12 cellular contexts compared by ENCODE assay signal in the genomic region with DNA sequence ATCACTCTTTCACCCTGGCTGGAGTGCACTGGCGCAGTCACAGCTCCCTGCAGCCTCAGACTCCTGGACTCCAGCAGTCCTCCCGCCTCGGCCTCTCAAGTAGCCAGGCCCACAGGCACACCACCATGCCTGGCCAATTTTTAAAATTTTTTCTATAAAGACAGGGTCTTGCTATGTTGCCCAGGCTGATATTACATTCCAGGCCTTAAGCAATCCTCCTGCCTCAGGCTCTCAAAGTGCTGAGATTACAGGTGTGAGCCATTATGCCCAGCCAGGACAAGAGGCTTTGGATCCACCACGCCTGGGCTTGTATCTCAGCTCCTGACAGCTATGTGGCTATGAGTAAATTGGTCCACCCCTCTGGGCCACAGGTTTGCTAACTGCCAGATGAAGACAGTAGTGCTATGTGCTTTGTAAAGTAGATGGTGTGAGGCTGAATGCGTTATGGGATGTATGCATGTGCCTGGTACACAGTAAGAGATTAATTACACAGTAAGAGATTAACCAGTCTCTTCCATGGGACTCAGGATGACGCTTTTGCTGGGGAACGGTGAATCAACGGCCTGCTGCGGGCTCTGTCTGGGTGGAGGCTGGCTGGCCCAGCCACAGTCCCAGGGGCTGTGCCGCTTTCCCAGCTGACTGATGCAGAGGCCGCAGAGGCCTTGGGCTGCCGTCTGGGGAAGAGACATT. TPM values are rescaled to one million over a fixed set of nuclear protein-coding genes. Genes with fewer than 3 reads are reported as not detected.
DNase-seq lines count a peak whose midpoint lies in the region; ATAC-seq and TF ChIP-seq lines count a peak whose summit lies in the region.
"Had no signal": no experiment of that assay in that cellular context is flagged by ENCODE, and none has a peak within 500 bp of the region (broad histone marks: within the 10 kb centered on the region; RNA-seq: fewer than 3 reads in every experiment).

No MANE protein-coding gene starts in this region.

- H3K9me3 Mint-ChIP-seq in WTC11 (peaks cover 6% of the 10 kb centered on the region), progenitor cell of endocrine pancreas (ENCODE audit: low read depth) (no peaks in the 10 kb centered on the region)
- H3K9me3 Mint-ChIP-seq: natural killer cell treated with Interleukin-12 subunit alpha and Interleukin-12 subunit beta and Interleukin-15 and Interleukin-18, amount 100 ng/mL, for 72 hours had no signal

- no peak; the same call in 1 of the 2 replicates for ATAC-seq in WTC11
- ATAC-seq: natural killer cell treated with Interleukin-12 subunit alpha and Interleukin-12 subunit beta and Interleukin-15 and Interleukin-18, amount 100 ng/mL, for 72 hours had no signal

- H3K27me3 ChIP-seq in AG04450 (ENCODE audit: control insufficient read depth, insufficient read depth, low read length), result peaks cover 12% of the 10 kb centered on the region

- H3K9me3 ChIP-seq in AG04450 (ENCODE audit: control insufficient read depth, insufficient read depth, low read length), result peaks cover 8% of the 10 kb centered on the region

- H3K4me3 ChIP-seq in AG04450 (ENCODE audit: low read depth, low read length), result no peak overlapping the region

- H3K4me3 Mint-ChIP-seq in WTC11 (no peak overlapping the region), progenitor cell of endocrine pancreas (ENCODE audit: low read depth) (no peak overlapping the region)
- H3K4me3 Mint-ChIP-seq: dendritic cell treated with granulocyte-macrophage colony-stimulating factor and Interleukin-4, amounts not matched to agents 40 ng/mL and 50 ng/mL, for 4 days; natural killer cell treated with Interleukin-12 subunit alpha and Interleukin-12 subunit beta and Interleukin-15 and Interleukin-18, amount 100 ng/mL, for 72 hours had no signal

- no peaks in the 10 kb centered on the region; the same call in 1 of the 2 replicates for H3K27me3 Mint-ChIP-seq in WTC11 (ENCODE audit: low read depth)
- peaks cover 6% of the 10 kb centered on the region for H3K27me3 Mint-ChIP-seq in progenitor cell of endocrine pancreas

- H3K4me1 Mint-ChIP-seq in WTC11, result peaks cover 7% of the 10 kb centered on the region; the same call in 1 of the 2 replicates
- no peaks in the 10 kb centered on the region for H3K4me1 Mint-ChIP-seq in progenitor cell of endocrine pancreas (ENCODE audit: low read depth)

- TF ChIP-seq CTCF in AG04450 (IDR thresholded peaks at IDR 0.05; ENCODE audit: low read depth, low read length) (no peak), WTC11 (IDR thresholded peaks at IDR 0.05) (no peak), progenitor cell of endocrine pancreas (IDR thresholded peaks at IDR 0.05; ENCODE audit: unreplicated experiment) (no peak)

- H3K27ac ChIP-seq in AG04450 (ENCODE audit: low read depth, low read length), result peak overlapping the region; percentile 47
- H3K27ac ChIP-seq: VCaP had no signal

- CTCF ChIA-PET in AG04450 (lab: Charles Lee), result no interaction called here
- CTCF ChIA-PET in WTC11 (lab: Charles Lee), result no interaction called here

- POLR2A ChIA-PET in AG04450 (lab: Yijun Ruan, JAX) (interaction anchor here (0.6 kb wide), 1 partner anchor 234 kb away, joined by 3 read pairs; no protein-coding TSS in a partner anchor), WTC11 (lab: Charles Lee) (no interaction called here)

- H3K27ac Mint-ChIP-seq in WTC11, result no peak overlapping the region; the same call in 1 of the 2 replicates
- H3K27ac Mint-ChIP-seq in progenitor cell of endocrine pancreas, result no peak overlapping the region
- H3K27ac Mint-ChIP-seq: dendritic cell treated with granulocyte-macrophage colony-stimulating factor and Interleukin-4, amounts not matched to agents 40 ng/mL and 50 ng/mL, for 4 days; natural killer cell treated with Interleukin-12 subunit alpha and Interleukin-12 subunit beta and Interleukin-15 and Interleukin-18, amount 100 ng/mL, for 72 hours had no signal

- peaks cover 5% of the 10 kb centered on the region; the same call in 1 of the 2 replicates for H3K36me3 Mint-ChIP-seq in WTC11
- H3K36me3 Mint-ChIP-seq in progenitor cell of endocrine pancreas (ENCODE audit: insufficient read depth), result no peaks in the 10 kb centered on the region
- H3K36me3 Mint-ChIP-seq: natural killer cell treated with Interleukin-12 subunit alpha and Interleukin-12 subunit beta and Interleukin-15 and Interleukin-18, amount 100 ng/mL, for 72 hours had no signal

- DNase-seq in AG04450 (ENCODE audit: low read depth, low spot score) (no peak), WTC11 (ENCODE audit: low spot score) (no peak), glomerular visceral epithelial cell (ENCODE audit: extremely low spot score) (peak; percentile 63), renal cortical epithelial cell (ENCODE audit: low read depth) (peak; percentile 58), progenitor cell of endocrine pancreas (ENCODE audit: low spot score, unreplicated experiment) (no peak), cerebellum (ENCODE audit: low spot score) (no peak), NCI-H2081 treated with DMSO at 0.1 percent for 48 hours (lab: John Stamatoyannopoulos, UW) (no peak)
- no peak for DNase-seq in activated CD8-positive, alpha-beta memory T cell treated with anti-CD3 and anti-CD28 coated beads for 24 hours
- DNase-seq: NCI-H2171 had no signal

TF ChIP-seq in WTC11, 78 proteins besides CTCF, POLR2A, EP300 and RAD21:
- TF ChIP-seq ZNF121 (CRISPR knock-in tag; IDR thresholded peaks at IDR 0.05) (peak; percentile 8; the same call in 1 of the 2 replicates), MXD4 (CRISPR knock-in tag; IDR thresholded peaks at IDR 0.05; ENCODE audit: borderline replicate concordance) (no peak)

RNA-seq across cellular contexts. Expression of a gene that starts 53.3 kb away (rescaled TPM):
- 3.3 and 8.0 TPM in 2 replicates for polyA plus RNA-seq in AG04450 (2011; rRNA removed)
- polyA minus RNA-seq in AG04450 (2011; rRNA and poly(A)+ RNA removed), result 15.4 and 16.5 TPM in 2 replicates
- total RNA-seq in WTC11 (2021) (283 to 326 TPM (median 304 TPM) in 3 replicates), renal cortical epithelial cell (29.3 and 174 TPM in 2 replicates), progenitor cell of endocrine pancreas (218 and 251 TPM in 2 replicates), cerebellum (34.7 TPM)

Comparison
In these comparisons a context has a peak if more than half of its experiments do, and no peak if none do; other contexts are left out.
1. DNase-seq: peak in glomerular visceral epithelial cell (single experiment) and renal cortical epithelial cell (single experiment); none in AG04450 (single experiment), WTC11 (single experiment), progenitor cell of endocrine pancreas (single experiment), cerebellum (single experiment), NCI-H2081 treated with DMSO at 0.1 percent for 48 hours (single experiment) and activated CD8-positive, alpha-beta memory T cell treated with anti-CD3 and anti-CD28 coated beads for 24 hours (single experiment).